8 cellular contexts compared by ENCODE assay signal in the genomic region with DNA sequence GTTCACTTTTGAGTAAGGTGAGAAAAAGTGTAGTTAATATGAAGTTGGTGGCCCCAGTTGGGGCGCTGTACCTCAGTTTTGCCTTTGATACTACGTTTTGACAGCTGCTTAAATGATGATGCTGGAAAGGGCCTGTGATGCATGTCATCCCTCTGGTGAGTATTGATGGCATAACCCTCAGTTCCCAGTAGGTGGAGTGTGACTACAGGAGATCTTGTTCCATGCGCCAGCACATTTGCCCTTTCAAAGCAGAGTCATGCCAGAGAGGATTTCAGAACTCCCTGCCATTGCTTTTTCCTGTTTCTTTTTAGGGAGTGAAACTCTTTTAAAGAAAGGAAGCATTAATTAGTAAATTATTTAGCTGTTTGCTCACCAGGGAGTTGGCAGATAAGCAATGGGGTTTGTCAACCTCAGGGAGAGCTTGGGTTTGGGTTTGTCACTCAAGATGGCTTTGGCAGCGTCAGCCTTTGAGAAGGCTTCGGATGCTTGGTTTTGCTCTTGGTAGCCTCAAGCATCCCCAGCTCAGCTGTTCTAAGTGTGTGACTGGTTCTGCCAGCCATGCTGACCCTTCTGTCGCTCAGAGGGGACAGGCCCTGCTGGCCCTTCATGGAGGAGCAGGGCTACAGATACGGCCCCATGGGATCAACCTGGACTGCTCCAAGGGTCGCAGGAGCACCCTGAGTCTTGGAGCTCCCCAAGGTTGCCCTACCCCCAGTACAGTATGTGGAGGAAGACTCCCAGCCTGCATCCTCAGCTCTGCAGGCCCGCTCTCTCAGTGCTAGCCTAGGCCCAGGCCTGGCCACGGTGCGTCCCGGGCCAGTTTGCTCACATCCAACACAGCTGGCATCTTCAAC. TPM values are rescaled to one million over a fixed set of nuclear protein-coding genes. Genes with fewer than 3 reads are reported as not detected.
DNase-seq lines count a peak whose midpoint lies in the region; ATAC-seq and TF ChIP-seq lines count a peak whose summit lies in the region.

No MANE protein-coding gene starts in this region.

- H3K4me1 Mint-ChIP-seq in HFFc6 (ENCODE audit: low read depth): peaks cover 37% of the 10 kb centered on the region

- POLR2A ChIA-PET in RWPE1 (lab: Yijun Ruan, JAX; ENCODE audit: low non-redundant PET): no interaction called here

- H3K27ac ChIP-seq in RWPE1: no peak overlapping the region
- H3K27ac ChIP-seq in rectal smooth muscle tissue (ENCODE audit: low read depth, low read length): peak overlapping the region; percentile 68

- H3K27ac Mint-ChIP-seq in HFFc6: peak overlapping the region; percentile 58; the same call in 1 of the 2 replicates

- H3K27me3 ChIP-seq in MG63 (no peaks in the 10 kb centered on the region), rectal smooth muscle tissue (ENCODE audit: control insufficient read depth, insufficient read depth, low read length) (no peaks in the 10 kb centered on the region)

- ATAC-seq in left ventricle myocardium superior: peak; percentile 97

- H3K9me3 Mint-ChIP-seq in HFFc6: no peaks in the 10 kb centered on the region

- H3K4me3 ChIP-seq in MG63 (no peak overlapping the region), rectal smooth muscle tissue (ENCODE audit: low read length) (no peak overlapping the region)

- peak; percentile 61 for DNase-seq in activated CD8-positive, alpha-beta memory T cell treated with anti-CD3 and anti-CD28 coated beads for 24 hours
- DNase-seq in activated CD8-positive, alpha-beta memory T cell treated with anti-CD3 and anti-CD28 coated beads, Interleukin-2, amount 50 U/mL, for 48 hours: no peak
- DNase-seq in HFFc6 (peak; percentile 83), MG63 (peak; percentile 58), RWPE1 (ENCODE audit: low spot score) (peak; percentile 90), anterior cingulate cortex (lab: John Stamatoyannopoulos, UW) (peak in 50 of 58 donors; percentile 7 to 81 (median 40)), left ventricle myocardium superior (no peak)

- H3K9ac ChIP-seq in rectal smooth muscle tissue (ENCODE audit: low read length): no peak overlapping the region

- peaks cover 4% of the 10 kb centered on the region; the same call in 1 of the 2 replicates for H3K27me3 Mint-ChIP-seq in HFFc6 (ENCODE audit: insufficient read depth)

- peaks cover 6% of the 10 kb centered on the region for H3K36me3 Mint-ChIP-seq in HFFc6 (ENCODE audit: low read depth)

- peaks cover 27% of the 10 kb centered on the region for H3K4me1 ChIP-seq in rectal smooth muscle tissue (ENCODE audit: control insufficient read depth, insufficient read depth, low read length)

- intact Hi-C loops in left ventricle myocardium superior (cut with micrococcal nuclease): loop anchor here (5.0 kb wide), 1 partner anchor 185 kb away; no protein-coding TSS in a partner anchor

- TF ChIP-seq CTCF in HFFc6 (IDR thresholded peaks at IDR 0.05) (peak; percentile 85), RWPE1 (conservative IDR thresholded peaks at IDR 0.05; ENCODE audit: low read depth) (peak; percentile 80)

- no peaks in the 10 kb centered on the region for H3K36me3 ChIP-seq in MG63
- no peaks in the 10 kb centered on the region for H3K36me3 ChIP-seq in rectal smooth muscle tissue (ENCODE audit: control insufficient read depth, insufficient read depth, low read length)

- no peaks in the 10 kb centered on the region for H3K9me3 ChIP-seq in MG63

- CTCF ChIA-PET in RWPE1 (lab: Yijun Ruan, JAX): interaction anchor here (0.6 to 3.9 kb wide), 26 partner anchors 9 to 475 kb away, joined by 3 to 27 read pairs (median 4); partner anchors contain the start of gene B3GNT7

- H3K4me3 Mint-ChIP-seq in HFFc6: no peak overlapping the region

RNA-seq across cellular contexts. Expression of gene ARMC9, which starts 29.1 kb away (rescaled TPM):
- 10 to 100 TPM; 49.3 to 93.2 (median 55.7) TPM for total RNA-seq in HFFc6 (2021; fragmentation: NEBNext Ultra II Directional; extraction: Animal tissue kit (Norgen Biotek cat#: 25700))
- 15.2 and 51.5 TPM in 2 replicates for total RNA-seq in MG63 (2014; rRNA removed; shearing (Covaris generic); ENCODE audit: low replicate concordance)
- 2.3 TPM for total RNA-seq in left ventricle myocardium superior

Comparison
In these comparisons a context has a peak if more than half of its experiments do, and no peak if none do; other contexts are left out.
1. DNase-seq: peak in activated CD8-positive, alpha-beta memory T cell treated with anti-CD3 and anti-CD28 coated beads for 24 hours (single experiment), HFFc6 (single experiment), MG63 (single experiment), RWPE1 (single experiment) and anterior cingulate cortex (50 of 58); none in activated CD8-positive, alpha-beta memory T cell treated with anti-CD3 and anti-CD28 coated beads, Interleukin-2, amount 50 U/mL, for 48 hours (single experiment) and left ventricle myocardium superior (single experiment).